Comparison of ENCODE assay signal across 1 cellular context in genomic region chr1:116382321-116382720, GRCh38.
TF ChIP-seq lines count a peak whose summit lies in the region.

No MANE protein-coding gene starts in this region.

TF ChIP-seq in K562, 482 proteins besides CTCF, POLR2A, EP300 and RAD21 (continued from another document):
- TF ChIP-seq, protein P1, sequence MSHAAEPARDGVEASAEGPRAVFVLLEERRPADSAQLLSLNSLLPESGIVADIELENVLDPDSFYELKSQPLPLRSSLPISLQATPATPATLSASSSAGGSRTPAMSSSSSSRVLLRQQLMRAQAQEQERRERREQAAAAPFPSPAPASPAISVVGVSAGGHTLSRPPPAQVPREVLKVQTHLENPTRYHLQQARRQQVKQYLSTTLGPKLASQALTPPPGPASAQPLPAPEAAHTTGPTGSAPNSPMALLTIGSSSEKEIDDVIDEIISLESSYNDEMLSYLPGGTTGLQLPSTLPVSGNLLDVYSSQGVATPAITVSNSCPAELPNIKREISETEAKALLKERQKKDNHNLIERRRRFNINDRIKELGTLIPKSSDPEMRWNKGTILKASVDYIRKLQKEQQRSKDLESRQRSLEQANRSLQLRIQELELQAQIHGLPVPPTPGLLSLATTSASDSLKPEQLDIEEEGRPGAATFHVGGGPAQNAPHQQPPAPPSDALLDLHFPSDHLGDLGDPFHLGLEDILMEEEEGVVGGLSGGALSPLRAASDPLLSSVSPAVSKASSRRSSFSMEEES (CRISPR knock-in tag; IDR thresholded peaks at IDR 0.05) = peak; percentile 43; the same call in 1 of the 2 replicates
- no peak for TF ChIP-seq ZNF780A (CRISPR knock-in tag; IDR thresholded peaks at IDR 0.05)
- TF ChIP-seq USF2 (CRISPR knock-in tag; IDR thresholded peaks at IDR 0.05) = peak; percentile 53; the same call in 1 of the 2 replicates
- peak; percentile 58 for TF ChIP-seq RAD51 (IDR thresholded peaks at IDR 0.05; ENCODE audit: borderline replicate concordance, low read depth)
- TF ChIP-seq ZNF583 (CRISPR knock-in tag; IDR thresholded peaks at IDR 0.05) = no peak
- TF ChIP-seq HMG20B (CRISPR knock-in tag; IDR thresholded peaks at IDR 0.05) = no peak
- TF ChIP-seq KAT8 (IDR thresholded peaks at IDR 0.05; ENCODE audit: low read depth) = no peak
- TF ChIP-seq ETV6 (IDR thresholded peaks at IDR 0.05; ENCODE audit: borderline replicate concordance in 1 of 2, low read depth in 2 of 2, low read length in 1 of 2) = no peak
- no peak for TF ChIP-seq ETV6 (CRISPR knock-in tag; IDR thresholded peaks at IDR 0.05; ENCODE audit: borderline replicate concordance)
- no peak for TF ChIP-seq MBD2 (IDR thresholded peaks at IDR 0.05; ENCODE audit: borderline replicate concordance, low read depth)
- TF ChIP-seq BHLHE40 (IDR thresholded peaks at IDR 0.05; ENCODE audit: low read length) = peak; percentile 32; the same call in 1 of the 2 replicates
- TF ChIP-seq, protein P2, sequence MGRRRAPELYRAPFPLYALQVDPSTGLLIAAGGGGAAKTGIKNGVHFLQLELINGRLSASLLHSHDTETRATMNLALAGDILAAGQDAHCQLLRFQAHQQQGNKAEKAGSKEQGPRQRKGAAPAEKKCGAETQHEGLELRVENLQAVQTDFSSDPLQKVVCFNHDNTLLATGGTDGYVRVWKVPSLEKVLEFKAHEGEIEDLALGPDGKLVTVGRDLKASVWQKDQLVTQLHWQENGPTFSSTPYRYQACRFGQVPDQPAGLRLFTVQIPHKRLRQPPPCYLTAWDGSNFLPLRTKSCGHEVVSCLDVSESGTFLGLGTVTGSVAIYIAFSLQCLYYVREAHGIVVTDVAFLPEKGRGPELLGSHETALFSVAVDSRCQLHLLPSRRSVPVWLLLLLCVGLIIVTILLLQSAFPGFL (CRISPR knock-in tag; IDR thresholded peaks at IDR 0.05) = no peak
- TF ChIP-seq MED1 (CRISPR knock-in tag; IDR thresholded peaks at IDR 0.05; ENCODE audit: borderline replicate concordance) = no peak
